Comparison of ENCODE assay signal across 8 cellular contexts in genomic region chr3:50365080-50365841, GRCh38. TPM values are rescaled to one million over a fixed set of nuclear protein-coding genes. Genes with fewer than 3 reads are reported as not detected.
DNase-seq lines count a peak whose midpoint lies in the region; ATAC-seq and TF ChIP-seq lines count a peak whose summit lies in the region.

No MANE protein-coding gene starts in this region.

- ATAC-seq in GM18505 (IDR thresholded peaks at IDR 0.05; ENCODE audit: unreplicated experiment), result peak; percentile 84
- ATAC-seq in HG02763 (IDR thresholded peaks at IDR 0.05; ENCODE audit: unreplicated experiment), result peak; percentile 84
- ATAC-seq in effector memory CD8-positive, alpha-beta T cell (replicated peaks), result peak; percentile 97

- DNase-seq in NCI-H2227 (lab: John Stamatoyannopoulos, UW; ENCODE audit: unreplicated experiment), result peak; percentile 86
- DNase-seq in activated CD8-positive, alpha-beta memory T cell treated with anti-CD3 and anti-CD28 coated beads for 1 hour (ENCODE audit: extremely low read depth in 1 of 2, low read depth in 1 of 2), result peak; percentile 91
- DNase-seq in effector memory CD8-positive, alpha-beta T cell, result peak; percentile 90 to 95 (median 91)
- peak; percentile 95 for DNase-seq in mesenteric fat pad (ENCODE audit: low spot score)
- DNase-seq in stimulated activated CD8-positive, alpha-beta memory T cell treated with anti-CD3 and anti-CD28 coated beads, Interleukin-15, amount 100 ng/mL, for 4 hours (ENCODE audit: low read depth in 2 of 2), result peak; percentile 82 to 89
- DNase-seq in GDM1 (lab: John Stamatoyannopoulos, UW), result no peak

- H3K27me3 Mint-ChIP-seq in effector memory CD8-positive, alpha-beta T cell, result no peaks in the 10 kb centered on the region

- peaks cover 19% of the 10 kb centered on the region for H3K36me3 Mint-ChIP-seq in effector memory CD8-positive, alpha-beta T cell (ENCODE audit: insufficient read depth)

- H3K27ac Mint-ChIP-seq in effector memory CD8-positive, alpha-beta T cell, result peak overlapping the region; percentile 95

- H3K9me3 Mint-ChIP-seq in effector memory CD8-positive, alpha-beta T cell, result no peaks in the 10 kb centered on the region

- peak; percentile 31 for TF ChIP-seq POLR2A in GM18505 (IDR thresholded peaks at IDR 0.05; ENCODE audit: borderline replicate concordance, extremely low read depth, insufficient read depth, insufficient read length)

- peaks cover 20 to 29% of the 10 kb centered on the region in 2 donors for H3K4me1 Mint-ChIP-seq in effector memory CD8-positive, alpha-beta T cell (ENCODE audit: low read depth in 2 of 2)

- peak overlapping the region; percentile 87 to 90 for H3K4me3 Mint-ChIP-seq in effector memory CD8-positive, alpha-beta T cell

RNA-seq across cellular contexts. Expression of gene TMEM115, which starts 5.9 kb away (rescaled TPM):
- total RNA-seq in mesenteric fat pad, result 45.6 TPM

RNA-seq across cellular contexts. Expression of gene CYB561D2, which starts 14.6 kb away (rescaled TPM):
- 18.1 TPM for total RNA-seq in mesenteric fat pad

RNA-seq across cellular contexts. Expression of gene NPRL2, which starts 14.7 kb away (rescaled TPM):
- 17.3 TPM for total RNA-seq in mesenteric fat pad

RNA-seq across cellular contexts. Expression of gene ZMYND10, which starts 19.7 kb away (rescaled TPM):
- total RNA-seq in mesenteric fat pad, result 0.71 TPM

RNA-seq across cellular contexts. Expression of gene RASSF1, which starts 24.6 kb away (rescaled TPM):
- 45.3 TPM for total RNA-seq in mesenteric fat pad
